ENCODE assay signal across 17 cellular contexts in genomic region chr10:76205361-76205760, GRCh38.
DNase-seq lines count a peak whose midpoint lies in the region; ATAC-seq, FAIRE-seq and TF ChIP-seq lines count a peak whose summit lies in the region.
"Had no signal": no experiment of that assay in that cellular context is flagged by ENCODE, and none has a peak within 500 bp of the region (broad histone marks: within the 10 kb centered on the region; RNA-seq: fewer than 3 reads in every experiment).

No MANE protein-coding gene starts in this region.

- peaks cover 33% of the 10 kb centered on the region for H3F3A ChIP-seq in GM23248 (ENCODE audit: insufficient read depth)

- H3K27ac ChIP-seq in GM23248 = peak overlapping the region; percentile 44
- H3K27ac ChIP-seq: BLaER1 treated with 17β-estradiol and CSF1 and Interleukin-3, amounts not matched to agents 10 nM and 100 nM; KMS-11 had no signal

- peaks cover 38% of the 10 kb centered on the region for H3K4me1 ChIP-seq in GM23248 (ENCODE audit: insufficient read depth)

- no peaks in the 10 kb centered on the region for H3K9me3 Mint-ChIP-seq in endothelial cell (ENCODE audit: unreplicated experiment)
- H3K9me3 Mint-ChIP-seq in T-helper 2 cell treated with Interferon-gamma antibody and Interleukin-4, amounts not matched to agents 5 μg/mL and 100 μg/mL, for 36 hours = no peaks in the 10 kb centered on the region

- H2AFZ ChIP-seq in GM23248 = no peak overlapping the region

- no peak for FAIRE-seq in bronchial epithelial cell (lab: Jason Lieb, UNC)
- FAIRE-seq: H1, HepG2 had no signal

- no peak overlapping the region for H3K4me3 Mint-ChIP-seq in endothelial cell (ENCODE audit: unreplicated experiment)
- no peak overlapping the region for H3K4me3 Mint-ChIP-seq in T-helper 2 cell treated with Interferon-gamma antibody and Interleukin-4, amounts not matched to agents 5 μg/mL and 100 μg/mL, for 36 hours

- H3K27me3 ChIP-seq in GM23248 (replicated peaks; ENCODE audit: insufficient read depth) (no peaks in the 10 kb centered on the region), bronchial epithelial cell (ENCODE audit: control insufficient read depth, insufficient read depth, low read length) (no peaks in the 10 kb centered on the region)
- H3K27me3 ChIP-seq: BLaER1 treated with 17β-estradiol and CSF1 and Interleukin-3, amounts not matched to agents 10 nM and 100 nM had no signal

- H3K4me3 ChIP-seq in GM23248 = no peak overlapping the region
- no peak overlapping the region for H3K4me3 ChIP-seq in bronchial epithelial cell (ENCODE audit: low read depth, low read length)
- no peak overlapping the region for H3K4me3 ChIP-seq in fibroblast of the aortic adventitia (ENCODE audit: low read depth, low read length)
- H3K4me3 ChIP-seq: BLaER1 treated with 17β-estradiol and CSF1 and Interleukin-3, amounts not matched to agents 10 nM and 100 nM had no signal

- H3K9me2 ChIP-seq in GM23248 (ENCODE audit: insufficient read depth) = no peaks in the 10 kb centered on the region

- H3K27me3 Mint-ChIP-seq in endothelial cell (ENCODE audit: unreplicated experiment) = no peaks in the 10 kb centered on the region
- no peaks in the 10 kb centered on the region for H3K27me3 Mint-ChIP-seq in T-helper 2 cell treated with Interferon-gamma antibody and Interleukin-4, amounts not matched to agents 5 μg/mL and 100 μg/mL, for 36 hours (ENCODE audit: low read depth)

- in situ Hi-C loops in GM23248 (cut with MboI) = no loop called here

- ATAC-seq in HG02973 (IDR thresholded peaks at IDR 0.05; ENCODE audit: unreplicated experiment) = no peak
- ATAC-seq: HepG2 had no signal

- H3K36me3 ChIP-seq in GM23248 (ENCODE audit: low read depth) (no peaks in the 10 kb centered on the region), bronchial epithelial cell (ENCODE audit: control insufficient read depth, insufficient read depth, low read length) (no peaks in the 10 kb centered on the region)
- H3K36me3 ChIP-seq: BLaER1 treated with 17β-estradiol and CSF1 and Interleukin-3, amounts not matched to agents 10 nM and 100 nM had no signal

- TF ChIP-seq CTCF in bronchial epithelial cell (IDR thresholded peaks at IDR 0.05; ENCODE audit: insufficient read depth, low read length, severe bottlenecking) (no peak), fibroblast of the aortic adventitia (IDR thresholded peaks at IDR 0.05; ENCODE audit: insufficient read depth, low read length) (no peak), endothelial cell (IDR thresholded peaks at IDR 0.05; ENCODE audit: unreplicated experiment) (no peak)

- peaks cover 3% of the 10 kb centered on the region for H3K36me3 Mint-ChIP-seq in endothelial cell (ENCODE audit: low read depth, unreplicated experiment)
- H3K36me3 Mint-ChIP-seq in T-helper 2 cell treated with Interferon-gamma antibody and Interleukin-4, amounts not matched to agents 5 μg/mL and 100 μg/mL, for 36 hours (ENCODE audit: low read depth) = no peaks in the 10 kb centered on the region

- 25 to 27% methylated on average over 2 of the region's 2 CpGs for WGBS in GM23248 (ENCODE audit: low coverage in 1 of 2, low lambda C conversion rate in 2 of 2, missing lambda C conversion rate in 2 of 2), 2 experiments

- peak overlapping the region; percentile 26 for H3K4me2 ChIP-seq in GM23248 (ENCODE audit: unreplicated experiment)
- H3K4me2 ChIP-seq: BLaER1 treated with 17β-estradiol and CSF1 and Interleukin-3, amounts not matched to agents 10 nM and 100 nM; KMS-11 had no signal

- H4K20me1 ChIP-seq in GM23248 (ENCODE audit: insufficient read depth) = no peaks in the 10 kb centered on the region
- H4K20me1 ChIP-seq: BLaER1 treated with 17β-estradiol and CSF1 and Interleukin-3, amounts not matched to agents 10 nM and 100 nM had no signal

- H3K4me1 Mint-ChIP-seq in endothelial cell (ENCODE audit: unreplicated experiment) = peaks cover 8% of the 10 kb centered on the region
- no peaks in the 10 kb centered on the region for H3K4me1 Mint-ChIP-seq in T-helper 2 cell treated with Interferon-gamma antibody and Interleukin-4, amounts not matched to agents 5 μg/mL and 100 μg/mL, for 36 hours (ENCODE audit: low read depth)

- H3K9me3 ChIP-seq in GM23248 (ENCODE audit: low read depth) = no peaks in the 10 kb centered on the region
- H3K9me3 ChIP-seq: BLaER1 treated with 17β-estradiol and CSF1 and Interleukin-3, amounts not matched to agents 10 nM and 100 nM had no signal

- peak; percentile 76 for DNase-seq in GM23248
- peak; percentile 44 for DNase-seq in bronchial epithelial cell (ENCODE audit: low read depth)
- peak; percentile 24 for DNase-seq in fibroblast of the aortic adventitia (ENCODE audit: low read depth)
- no peak for DNase-seq in endothelial cell (ENCODE audit: low spot score)
- DNase-seq in T-helper 2 cell treated with Interferon-gamma antibody and Interleukin-4, amounts not matched to agents 5 μg/mL and 100 μg/mL, for 36 hours (ENCODE audit: low spot score) = no peak
- DNase-seq in kidney tubule cell (ENCODE audit: low spot score) = no peak
- DNase-seq: DND-41, GF-D8, NCI-H1048, NCI-H1436 treated with DMSO at 0.1 percent for 48 hours, NCI-H2029 treated with DMSO at 0.1 percent for 48 hours, NCI-H510A treated with DMSO at 0.1 percent for 48 hours had no signal

- H3K27ac Mint-ChIP-seq in endothelial cell (ENCODE audit: unreplicated experiment) = no peak overlapping the region
- H3K27ac Mint-ChIP-seq in T-helper 2 cell treated with Interferon-gamma antibody and Interleukin-4, amounts not matched to agents 5 μg/mL and 100 μg/mL, for 36 hours = no peak overlapping the region

- no peak overlapping the region for H3K9ac ChIP-seq in GM23248
- H3K9ac ChIP-seq: BLaER1 treated with 17β-estradiol and CSF1 and Interleukin-3, amounts not matched to agents 10 nM and 100 nM; KMS-11 had no signal

- no peaks in the 10 kb centered on the region for H3K79me2 ChIP-seq in GM23248 (ENCODE audit: insufficient read depth)

Comparison
In these comparisons a context has a peak if more than half of its experiments do, and no peak if none do; other contexts are left out.
1. DNase-seq: peak in GM23248 (single experiment), bronchial epithelial cell (single experiment) and fibroblast of the aortic adventitia (single experiment); none in endothelial cell (single experiment), T-helper 2 cell treated with Interferon-gamma antibody and Interleukin-4, amounts not matched to agents 5 μg/mL and 100 μg/mL, for 36 hours (single experiment) and kidney tubule cell (single experiment).